In genomic region chr5:78005021-78005785, GRCh38 we compare ENCODE assay signal across 10 cellular contexts.
DNase-seq lines count a peak whose midpoint lies in the region; TF ChIP-seq lines count a peak whose summit lies in the region.
"Had no signal": no experiment of that assay in that cellular context is flagged by ENCODE, and none has a peak within 500 bp of the region (broad histone marks: within the 10 kb centered on the region; RNA-seq: fewer than 3 reads in every experiment).

No MANE protein-coding gene starts in this region.

- no peaks in the 10 kb centered on the region for H3K27me3 ChIP-seq in MM.1S (replicated peaks; ENCODE audit: insufficient read depth, low read length)
- no peaks in the 10 kb centered on the region for H3K27me3 ChIP-seq in SK-N-SH (ENCODE audit: insufficient read depth)

- H3K4me1 ChIP-seq in MM.1S (ENCODE audit: low read length) (no peaks in the 10 kb centered on the region), SK-N-SH (ENCODE audit: control insufficient read depth in 1 of 2, insufficient read depth in 2 of 2, low read depth in 1 of 2, low read length in 1 of 2) (peaks cover 0 to 5% of the 10 kb centered on the region in 2 experiments; a peak in 2 of 4 replicates)

- H4K20me1 ChIP-seq in MM.1S (ENCODE audit: insufficient read depth, low read length) (no peaks in the 10 kb centered on the region), SK-N-SH (ENCODE audit: insufficient read depth) (no peaks in the 10 kb centered on the region)

- DNase-seq in DMS53 treated with DMSO at 0.1 percent for 48 hours (lab: John Stamatoyannopoulos, UW; ENCODE audit: unreplicated experiment) = peak; percentile 50
- peak; percentile 55 to 91 (median 84) for DNase-seq in NCI-H1417 (lab: John Stamatoyannopoulos, UW)
- DNase-seq in lung microvascular endothelial cell (ENCODE audit: low read depth in 2 of 2) = peak; percentile 53 to 59
- DNase-seq in amniotic stem cell (lab: John Stamatoyannopoulos, UW) = no peak
- no peak for DNase-seq in MM.1S
- DNase-seq in SK-N-SH = no peak
- DNase-seq in ACHN = no peak
- DNase-seq: CD4-positive, alpha-beta memory T cell; natural killer cell had no signal

- WGBS in SK-N-SH (ENCODE audit: low lambda C conversion rate) = 92% methylated on average over 5 of the region's 5 CpGs

- H3K4me2 ChIP-seq in MM.1S (ENCODE audit: low read depth, low read length) (no peak overlapping the region), SK-N-SH (no peak overlapping the region)

- no peaks in the 10 kb centered on the region for H3K9me3 ChIP-seq in MM.1S (replicated peaks; ENCODE audit: insufficient read depth, low read length)
- no peaks in the 10 kb centered on the region for H3K9me3 ChIP-seq in SK-N-SH

- H3K9me2 ChIP-seq in MM.1S (replicated peaks; ENCODE audit: insufficient read depth, low read length) = no peaks in the 10 kb centered on the region
- H3K9me2 ChIP-seq in SK-N-SH = no peaks in the 10 kb centered on the region

- H3K79me2 ChIP-seq in MM.1S (ENCODE audit: low read length) (no peaks in the 10 kb centered on the region), SK-N-SH (ENCODE audit: insufficient read depth) (no peaks in the 10 kb centered on the region)

- no peak overlapping the region for H3K4me3 ChIP-seq in MM.1S (ENCODE audit: low read length)
- no peak overlapping the region for H3K4me3 ChIP-seq in SK-N-SH (ENCODE audit: low read depth in 2 of 2, low read length in 1 of 2)

- H2AFZ ChIP-seq in MM.1S (ENCODE audit: low read length) (no peak overlapping the region), SK-N-SH (ENCODE audit: low read depth) (no peak overlapping the region)

- POLR2A ChIA-PET in SK-N-SH (lab: Yijun Ruan, JAX) = no interaction called here

- CTCF ChIA-PET in SK-N-SH (lab: Yijun Ruan, JAX) = interaction anchor here (1.4 kb wide), 1 partner anchor 10 kb away, joined by 4 read pairs; no protein-coding TSS in a partner anchor

- TF ChIP-seq CTCF in MM.1S (IDR thresholded peaks at IDR 0.05; ENCODE audit: low read length) = no peak
- TF ChIP-seq CTCF in SK-N-SH (IDR thresholded peaks at IDR 0.05) = no peak

- in situ Hi-C loops in ACHN (cut with HindIII; ENCODE audit: low pct_ligation_motif_present, low pct_unique_long_range_greater_than_20kb, low sequenced_read_pairs) = no loop called here

- H3K9ac ChIP-seq in MM.1S (ENCODE audit: low read length) = no peak overlapping the region
- no peak overlapping the region for H3K9ac ChIP-seq in SK-N-SH

- H3K36me3 ChIP-seq in MM.1S (replicated peaks; ENCODE audit: insufficient read depth, low read length) (no peaks in the 10 kb centered on the region), SK-N-SH (replicated peaks in 1 of 2; ENCODE audit: control insufficient read depth in 1 of 2, insufficient read depth in 2 of 2, low read length in 1 of 2) (peaks cover 8 to 19% of the 10 kb centered on the region in 2 experiments)

- H3K27ac ChIP-seq in angular gyrus (ENCODE audit: low read depth, low read length) (peak overlapping the region; percentile 91), MM.1S (ENCODE audit: low read length) (no peak overlapping the region), SK-N-SH (ENCODE audit: low read depth in 2 of 2, low read length in 1 of 2) (no peak overlapping the region)

- no peak for TF ChIP-seq EP300 in SK-N-SH (IDR thresholded peaks at IDR 0.05; ENCODE audit: borderline replicate concordance in 1 of 2, low read depth in 1 of 2, low read length in 1 of 2)

- H3F3A ChIP-seq in MM.1S (ENCODE audit: insufficient read depth, low read length) = no peaks in the 10 kb centered on the region
- H3F3A ChIP-seq in SK-N-SH (replicated peaks; ENCODE audit: insufficient read depth) = peaks cover 5% of the 10 kb centered on the region

- no peak for TF ChIP-seq RAD21 in SK-N-SH (IDR thresholded peaks at IDR 0.05; ENCODE audit: low read length)

TF ChIP-seq in SK-N-SH, 30 proteins besides CTCF, POLR2A, EP300 and RAD21:
- TF ChIP-seq MAX (IDR thresholded peaks at IDR 0.05; ENCODE audit: low read depth) (no peak), YY1 (IDR thresholded peaks at IDR 0.05; ENCODE audit: low read depth) (no peak), TAF1 (IDR thresholded peaks at IDR 0.05; ENCODE audit: borderline replicate concordance, low read depth, low read length) (no peak), SIN3A (IDR thresholded peaks at IDR 0.05; ENCODE audit: borderline replicate concordance, low read depth, low read length) (no peak), JUND (IDR thresholded peaks at IDR 0.05) (no peak), RXRA (IDR thresholded peaks at IDR 0.05; ENCODE audit: borderline replicate concordance, low read depth) (no peak), IRF3 (IDR thresholded peaks at IDR 0.05; ENCODE audit: low read depth, low read length) (no peak), GATA2 (CRISPR knock-in tag; IDR thresholded peaks at IDR 0.05) (no peak), RFX5 (IDR thresholded peaks at IDR 0.05; ENCODE audit: low read length) (no peak), USF2 (IDR thresholded peaks at IDR 0.05; ENCODE audit: borderline replicate concordance, low read depth, low read length) (no peak), GABPA (IDR thresholded peaks at IDR 0.05; ENCODE audit: low read depth) (no peak), SMC3 (IDR thresholded peaks at IDR 0.05; ENCODE audit: low read depth, low read length) (no peak), FOXJ3 (CRISPR knock-in tag; IDR thresholded peaks at IDR 0.05) (no peak), TCF12 (IDR thresholded peaks at IDR 0.05) (no peak), USF1 (IDR thresholded peaks at IDR 0.05; ENCODE audit: borderline replicate concordance, low read depth) (no peak)
- TF ChIP-seq, protein P1, sequence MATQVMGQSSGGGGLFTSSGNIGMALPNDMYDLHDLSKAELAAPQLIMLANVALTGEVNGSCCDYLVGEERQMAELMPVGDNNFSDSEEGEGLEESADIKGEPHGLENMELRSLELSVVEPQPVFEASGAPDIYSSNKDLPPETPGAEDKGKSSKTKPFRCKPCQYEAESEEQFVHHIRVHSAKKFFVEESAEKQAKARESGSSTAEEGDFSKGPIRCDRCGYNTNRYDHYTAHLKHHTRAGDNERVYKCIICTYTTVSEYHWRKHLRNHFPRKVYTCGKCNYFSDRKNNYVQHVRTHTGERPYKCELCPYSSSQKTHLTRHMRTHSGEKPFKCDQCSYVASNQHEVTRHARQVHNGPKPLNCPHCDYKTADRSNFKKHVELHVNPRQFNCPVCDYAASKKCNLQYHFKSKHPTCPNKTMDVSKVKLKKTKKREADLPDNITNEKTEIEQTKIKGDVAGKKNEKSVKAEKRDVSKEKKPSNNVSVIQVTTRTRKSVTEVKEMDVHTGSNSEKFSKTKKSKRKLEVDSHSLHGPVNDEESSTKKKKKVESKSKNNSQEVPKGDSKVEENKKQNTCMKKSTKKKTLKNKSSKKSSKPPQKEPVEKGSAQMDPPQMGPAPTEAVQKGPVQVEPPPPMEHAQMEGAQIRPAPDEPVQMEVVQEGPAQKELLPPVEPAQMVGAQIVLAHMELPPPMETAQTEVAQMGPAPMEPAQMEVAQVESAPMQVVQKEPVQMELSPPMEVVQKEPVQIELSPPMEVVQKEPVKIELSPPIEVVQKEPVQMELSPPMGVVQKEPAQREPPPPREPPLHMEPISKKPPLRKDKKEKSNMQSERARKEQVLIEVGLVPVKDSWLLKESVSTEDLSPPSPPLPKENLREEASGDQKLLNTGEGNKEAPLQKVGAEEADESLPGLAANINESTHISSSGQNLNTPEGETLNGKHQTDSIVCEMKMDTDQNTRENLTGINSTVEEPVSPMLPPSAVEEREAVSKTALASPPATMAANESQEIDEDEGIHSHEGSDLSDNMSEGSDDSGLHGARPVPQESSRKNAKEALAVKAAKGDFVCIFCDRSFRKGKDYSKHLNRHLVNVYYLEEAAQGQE (IDR thresholded peaks at IDR 0.05; ENCODE audit: low read depth, low read length) = no peak

Comparison
In these comparisons a context has a peak if more than half of its experiments do, and no peak if none do; other contexts are left out.
1. DNase-seq: peak in DMS53 treated with DMSO at 0.1 percent for 48 hours (single experiment), NCI-H1417 (3 of 3) and lung microvascular endothelial cell (2 of 2); none in amniotic stem cell (single experiment), MM.1S (single experiment), SK-N-SH (single experiment) and ACHN (single experiment).